Comparison of ENCODE assay signal across 8 cellular contexts in the genomic region with DNA sequence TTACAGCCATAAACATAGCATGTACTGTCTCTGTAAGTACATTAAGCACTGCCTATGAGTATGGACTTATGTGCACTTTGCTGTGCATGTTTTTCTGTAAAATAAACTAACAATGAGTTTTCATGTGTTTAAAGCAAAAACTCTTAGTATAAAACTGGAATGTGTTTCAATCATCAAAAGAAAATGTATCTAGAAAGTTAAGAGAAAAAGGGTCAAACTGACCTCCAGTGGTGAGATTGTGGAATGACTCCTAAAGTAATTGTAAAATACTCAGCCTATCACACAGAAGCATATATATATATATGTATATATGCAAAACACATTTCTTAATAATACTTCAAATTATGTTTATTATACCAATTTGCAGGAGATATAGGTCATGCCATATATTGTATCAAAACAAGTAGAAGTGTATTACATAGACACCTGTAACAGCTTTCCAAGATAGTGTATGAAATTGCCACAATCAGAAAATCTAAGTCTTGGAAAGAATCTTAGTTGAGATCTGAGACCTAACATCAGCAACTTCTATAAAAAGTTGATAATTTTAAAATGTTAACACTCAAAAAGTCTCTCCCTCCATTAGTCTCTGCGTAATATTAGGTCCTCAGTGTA.
DNase-seq lines count a peak whose midpoint lies in the region; ATAC-seq, FAIRE-seq and TF ChIP-seq lines count a peak whose summit lies in the region.

No MANE protein-coding gene starts in this region.

- no peak overlapping the region for H3K27ac ChIP-seq in substantia nigra (ENCODE audit: low read depth, low read length, poor library complexity, severe bottlenecking)

- TF ChIP-seq CTCF in osteocyte (IDR thresholded peaks at IDR 0.05): peak; percentile 70

- no peak overlapping the region for H3K27ac Mint-ChIP-seq in osteocyte (ENCODE audit: unreplicated experiment)

- ATAC-seq in HG02970 (IDR thresholded peaks at IDR 0.05; ENCODE audit: low FRiP score, unreplicated experiment): no peak

- peak; percentile 9 to 71 (median 19) for DNase-seq in NCI-H1417 (lab: John Stamatoyannopoulos, UW)
- DNase-seq in NCI-H1417 treated with DMSO at 0.1 percent for 48 hours (lab: John Stamatoyannopoulos, UW): no peak
- DNase-seq in NCI-H460 (ENCODE audit: extremely low read depth, low read depth): peak; percentile 17
- no peak for DNase-seq in osteocyte (ENCODE audit: extremely low spot score, unreplicated experiment)
- no peak for DNase-seq in substantia nigra (lab: John Stamatoyannopoulos, UW)
- DNase-seq in NCI-H146 treated with DMSO at 0.1 percent for 48 hours (lab: John Stamatoyannopoulos, UW; ENCODE audit: unreplicated experiment): no peak

- H3K4me1 Mint-ChIP-seq in osteocyte (ENCODE audit: unreplicated experiment): peaks cover 20% of the 10 kb centered on the region

- no peaks in the 10 kb centered on the region for H3K36me3 Mint-ChIP-seq in osteocyte (ENCODE audit: unreplicated experiment)

- peak; percentile 66 for FAIRE-seq in colon (lab: Jason Lieb, UNC)

- no peak overlapping the region for H3K4me3 Mint-ChIP-seq in osteocyte (ENCODE audit: unreplicated experiment)

- H3K9me3 Mint-ChIP-seq in osteocyte (ENCODE audit: unreplicated experiment): no peaks in the 10 kb centered on the region

- no peaks in the 10 kb centered on the region for H3K27me3 Mint-ChIP-seq in osteocyte (ENCODE audit: unreplicated experiment)

Comparison
In these comparisons a context has a peak if more than half of its experiments do, and no peak if none do; other contexts are left out.
1. DNase-seq: peak in NCI-H1417 (3 of 3) and NCI-H460 (single experiment); none in NCI-H1417 treated with DMSO at 0.1 percent for 48 hours (single experiment), osteocyte (single experiment), substantia nigra (0 of 49) and NCI-H146 treated with DMSO at 0.1 percent for 48 hours (single experiment).